In genomic region chr1:12179111-12179519, GRCh38 we compare ENCODE assay signal across 8 cellular contexts. TPM values are rescaled to one million over a fixed set of nuclear protein-coding genes. Genes with fewer than 3 reads are reported as not detected.
DNase-seq lines count a peak whose midpoint lies in the region; ATAC-seq and TF ChIP-seq lines count a peak whose summit lies in the region.

No MANE protein-coding gene starts in this region.

- TF ChIP-seq POLR2A in tibial nerve (IDR thresholded peaks at IDR 0.05): no peak

- peak in 1 of 2 donors; percentile 21 for TF ChIP-seq EP300 in tibial nerve (IDR thresholded peaks at IDR 0.05)

- no peaks in the 10 kb centered on the region for H3K27me3 Mint-ChIP-seq in natural killer cell treated with Interleukin-12 subunit alpha and Interleukin-12 subunit beta and Interleukin-15 and Interleukin-18, amount 100 ng/mL, for 72 hours
- no peaks in the 10 kb centered on the region; the same call in none of the 2 replicates for H3K27me3 Mint-ChIP-seq in WTC11 (ENCODE audit: low read depth)

- H3K9me3 ChIP-seq in tibial nerve: no peaks in the 10 kb centered on the region

- H3K4me1 Mint-ChIP-seq in natural killer cell treated with Interleukin-12 subunit alpha and Interleukin-12 subunit beta and Interleukin-15 and Interleukin-18, amount 100 ng/mL, for 72 hours (ENCODE audit: low read depth in 2 of 2): peaks cover 77 to 80% of the 10 kb centered on the region in 2 donors
- peaks cover 34% of the 10 kb centered on the region for H3K4me1 Mint-ChIP-seq in WTC11

- CTCF ChIA-PET in WTC11 (lab: Charles Lee): interaction anchor here (2.3 to 2.6 kb wide), 2 partner anchors 18 to 55 kb away, joined by 13 to 16 read pairs; no protein-coding TSS in a partner anchor

- no peak for TF ChIP-seq CTCF in tibial nerve (IDR thresholded peaks at IDR 0.05)
- no peak for TF ChIP-seq CTCF in WTC11 (IDR thresholded peaks at IDR 0.05)

- no peaks in the 10 kb centered on the region for H3K27me3 ChIP-seq in tibial nerve

- no peaks in the 10 kb centered on the region for H3K9me3 Mint-ChIP-seq in natural killer cell treated with Interleukin-12 subunit alpha and Interleukin-12 subunit beta and Interleukin-15 and Interleukin-18, amount 100 ng/mL, for 72 hours
- no peaks in the 10 kb centered on the region for H3K9me3 Mint-ChIP-seq in WTC11

- H3K4me1 ChIP-seq in tibial nerve: peaks cover 0 to 96% (median 76%) of the 10 kb centered on the region in 4 donors

- no peaks in the 10 kb centered on the region for H3K36me3 ChIP-seq in tibial nerve

- peak overlapping the region; percentile 99 for H3K27ac Mint-ChIP-seq in natural killer cell treated with Interleukin-12 subunit alpha and Interleukin-12 subunit beta and Interleukin-15 and Interleukin-18, amount 100 ng/mL, for 72 hours
- no peak overlapping the region for H3K27ac Mint-ChIP-seq in WTC11

- H3K4me3 ChIP-seq in tibial nerve: no peak overlapping the region

- H3K27ac ChIP-seq in tibial nerve: peak overlapping the region; percentile 35 to 97 (median 87)

- ATAC-seq in natural killer cell treated with Interleukin-12 subunit alpha and Interleukin-12 subunit beta and Interleukin-15 and Interleukin-18, amount 100 ng/mL, for 72 hours: peak; percentile 73 to 74
- no peak for ATAC-seq in WTC11
- no peak for ATAC-seq in HG02642 (IDR thresholded peaks at IDR 0.05; ENCODE audit: poor library complexity, unreplicated experiment)

- H3K4me3 Mint-ChIP-seq in natural killer cell treated with Interleukin-12 subunit alpha and Interleukin-12 subunit beta and Interleukin-15 and Interleukin-18, amount 100 ng/mL, for 72 hours: peak overlapping the region; percentile 100
- H3K4me3 Mint-ChIP-seq in WTC11: no peak overlapping the region

- 21 to 30% methylated on average over 4 to 5 of the region's 17 CpGs for WGBS in tibial nerve, 2 donors

- peaks cover 6% of the 10 kb centered on the region for H3K36me3 Mint-ChIP-seq in natural killer cell treated with Interleukin-12 subunit alpha and Interleukin-12 subunit beta and Interleukin-15 and Interleukin-18, amount 100 ng/mL, for 72 hours
- H3K36me3 Mint-ChIP-seq in WTC11: no peaks in the 10 kb centered on the region

- POLR2A ChIA-PET in WTC11 (lab: Charles Lee): no interaction called here

- DNase-seq in AG08395 (ENCODE audit: low spot score) (peak; percentile 91), T-helper 1 cell (peak; percentile 73 to 89 (median 82)), amniotic epithelial cell (ENCODE audit: low read depth) (peak; percentile 51), tibial nerve (ENCODE audit: low spot score in 2 of 2) (no peak), NCI-H2227 (lab: John Stamatoyannopoulos, UW; ENCODE audit: unreplicated experiment) (no peak), WTC11 (ENCODE audit: low spot score) (no peak)
- DNase-seq in natural killer cell treated with Interleukin-12 subunit alpha and Interleukin-12 subunit beta and Interleukin-15 and Interleukin-18, amount 100 ng/mL, for 72 hours (ENCODE audit: low spot score): peak; percentile 80

TF ChIP-seq in WTC11, 78 proteins besides CTCF, POLR2A, EP300 and RAD21:
- no peak for TF ChIP-seq ELF4 (CRISPR knock-in tag; IDR thresholded peaks at IDR 0.05; ENCODE audit: low read depth)
- TF ChIP-seq NR3C1 (CRISPR knock-in tag; conservative IDR thresholded peaks at IDR 0.05; ENCODE audit: low read depth): no peak
- TF ChIP-seq MXD4 (CRISPR knock-in tag; IDR thresholded peaks at IDR 0.05; ENCODE audit: borderline replicate concordance): no peak
- TF ChIP-seq FOXK1 (CRISPR knock-in tag; IDR thresholded peaks at IDR 0.05): no peak
- TF ChIP-seq TP53 (CRISPR knock-in tag; IDR thresholded peaks at IDR 0.05): no peak
- TF ChIP-seq SOX15 (CRISPR knock-in tag; IDR thresholded peaks at IDR 0.05): no peak
- TF ChIP-seq MAX (CRISPR knock-in tag; IDR thresholded peaks at IDR 0.05): no peak
- TF ChIP-seq STAT6 (CRISPR knock-in tag; conservative IDR thresholded peaks at IDR 0.05; ENCODE audit: low read depth): no peak
- TF ChIP-seq TEAD1 (CRISPR knock-in tag; IDR thresholded peaks at IDR 0.05): no peak
- no peak for TF ChIP-seq AFF4 (CRISPR knock-in tag; IDR thresholded peaks at IDR 0.05; ENCODE audit: borderline replicate concordance)
- TF ChIP-seq ZBTB43 (CRISPR knock-in tag; IDR thresholded peaks at IDR 0.05): no peak
- no peak for TF ChIP-seq ESRRA (CRISPR knock-in tag; IDR thresholded peaks at IDR 0.05; ENCODE audit: borderline replicate concordance)
- no peak for TF ChIP-seq CBFB (CRISPR knock-in tag; IDR thresholded peaks at IDR 0.05; ENCODE audit: low read depth)
- TF ChIP-seq MYBL2 (CRISPR knock-in tag; IDR thresholded peaks at IDR 0.05): no peak

RNA-seq across cellular contexts. Expression of gene TNFRSF1B, which starts 12.3 kb away (rescaled TPM):
- 100 to 1,000 TPM; 452 to 479 TPM for total RNA-seq in natural killer cell treated with Interleukin-12 subunit alpha and Interleukin-12 subunit beta and Interleukin-15 and Interleukin-18, amount 100 ng/mL, for 72 hours
- total RNA-seq in tibial nerve: 10 to 100 TPM; 27.4 to 62.1 (median 43.5) TPM
- 1.6 to 2.7 TPM (median 2.1 TPM) in 3 replicates for total RNA-seq in WTC11 (2021)

RNA-seq across cellular contexts. Expression of gene VPS13D, which starts 50.7 kb away (rescaled TPM):
- 10 to 100 TPM; 41.8 to 71.7 TPM for total RNA-seq in natural killer cell treated with Interleukin-12 subunit alpha and Interleukin-12 subunit beta and Interleukin-15 and Interleukin-18, amount 100 ng/mL, for 72 hours
- 100 to 1,000 TPM in 3 of 4 donors, 10 to 100 TPM in 1; 99.2 to 132 (median 110) TPM for total RNA-seq in tibial nerve
- total RNA-seq in WTC11 (2021): 22.1 to 29.0 TPM (median 27.5 TPM) in 3 replicates

Comparison
In these comparisons a context has a peak if more than half of its experiments do, and no peak if none do; other contexts are left out.
1. DNase-seq: peak in AG08395 (single experiment), T-helper 1 cell (5 of 5), amniotic epithelial cell (single experiment) and natural killer cell treated with Interleukin-12 subunit alpha and Interleukin-12 subunit beta and Interleukin-15 and Interleukin-18, amount 100 ng/mL, for 72 hours (single experiment); none in tibial nerve (0 of 2), NCI-H2227 (single experiment) and WTC11 (single experiment).
2. ATAC-seq: peak in natural killer cell treated with Interleukin-12 subunit alpha and Interleukin-12 subunit beta and Interleukin-15 and Interleukin-18, amount 100 ng/mL, for 72 hours (2 of 2); none in WTC11 (single experiment) and HG02642 (single experiment).